16 cellular contexts compared by ENCODE assay signal in the genomic region with DNA sequence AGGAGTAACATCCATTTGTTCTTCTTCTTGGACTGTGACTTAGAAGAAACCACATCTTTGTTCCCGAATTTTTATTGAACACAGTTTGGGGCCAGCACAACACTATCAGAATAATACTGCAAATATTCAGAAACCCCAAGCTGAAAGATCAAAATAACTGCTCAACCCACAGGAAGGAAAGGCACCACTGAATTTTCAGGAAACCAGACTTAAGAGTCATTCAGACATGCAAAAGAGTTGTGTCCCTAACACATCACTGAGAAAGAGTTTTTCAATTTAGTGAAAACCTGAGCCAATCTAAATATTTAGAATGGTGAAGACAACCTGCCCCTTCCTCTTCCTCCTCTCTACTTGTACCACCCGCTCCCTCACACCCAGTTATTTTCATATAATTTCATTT.
DNase-seq lines count a peak whose midpoint lies in the region; ATAC-seq and TF ChIP-seq lines count a peak whose summit lies in the region.
"Had no signal": no experiment of that assay in that cellular context is flagged by ENCODE, and none has a peak within 500 bp of the region (broad histone marks: within the 10 kb centered on the region; RNA-seq: fewer than 3 reads in every experiment).

No MANE protein-coding gene starts in this region.

- peak; percentile 11 for DNase-seq in AG10803 (ENCODE audit: low read depth)
- peak; percentile 19 for DNase-seq in GDM1 (lab: John Stamatoyannopoulos, UW)
- peak; percentile 44 for DNase-seq in dermis blood vessel endothelial cell
- peak; percentile 11 to 48 for DNase-seq in lung microvascular endothelial cell (ENCODE audit: low read depth in 2 of 2)
- DNase-seq in NCI-H128 (lab: John Stamatoyannopoulos, UW; ENCODE audit: unreplicated experiment): no peak
- DNase-seq in NCI-H446 treated with DMSO at 0.1 percent for 48 hours (lab: John Stamatoyannopoulos, UW): no peak
- DNase-seq: CD4-positive, alpha-beta T cell; DMS153; DMS79; GM23248; KBM-7 had no signal

- no peak for ATAC-seq in HG02981 (IDR thresholded peaks at IDR 0.05; ENCODE audit: unreplicated experiment)
- ATAC-seq: A549, GM12878, HepG2 had no signal

- H3K4me3 ChIP-seq in AG10803 (ENCODE audit: low read length): no peak overlapping the region
- H3K4me3 ChIP-seq: A549, GM12878, GM23248, HAP-1 had no signal

- TF ChIP-seq CTCF in AG10803 (conservative IDR thresholded peaks at IDR 0.05; ENCODE audit: low read length): no peak

Comparison
In these comparisons a context has a peak if more than half of its experiments do, and no peak if none do; other contexts are left out.
1. DNase-seq: peak in AG10803 (single experiment), GDM1 (single experiment), dermis blood vessel endothelial cell (single experiment) and lung microvascular endothelial cell (2 of 2); none in NCI-H128 (single experiment) and NCI-H446 treated with DMSO at 0.1 percent for 48 hours (single experiment).